ENCODE assay signal across 29 cellular contexts in genomic region chr6:168027521-168027920, GRCh38. TPM values are rescaled to one million over a fixed set of nuclear protein-coding genes. Genes with fewer than 3 reads are reported as not detected.
"Had no signal": no experiment of that assay in that cellular context is flagged by ENCODE, and none has a peak within 500 bp of the region (broad histone marks: within the 10 kb centered on the region; RNA-seq: fewer than 3 reads in every experiment).

No MANE protein-coding gene starts in this region.

- H3K4me1 Mint-ChIP-seq: naive thymus-derived CD8-positive, alpha-beta T cell; stimulated activated naive B cell treated with anti-CD40 and anti-IgM and Interleukin-4, amounts not matched to agents 10 μg/mL and 1 μg/mL and 100 μg/mL, for 72 hours had no signal

- H3K36me3 ChIP-seq: cardiac muscle cell, gastroesophageal sphincter, heart left ventricle, pancreas, prostate gland, sigmoid colon, thoracic aorta, tibial nerve, upper lobe of left lung had no signal

- H3K9me3 ChIP-seq: gastroesophageal sphincter, heart left ventricle, pancreas, prostate gland, sigmoid colon, thoracic aorta, tibial nerve, upper lobe of left lung had no signal

- H3K27me3 ChIP-seq: cardiac muscle cell, heart left ventricle, pancreas, tibial nerve, upper lobe of left lung had no signal

- H3K36me3 Mint-ChIP-seq: naive thymus-derived CD8-positive, alpha-beta T cell; stimulated activated naive B cell treated with anti-CD40 and anti-IgM and Interleukin-4, amounts not matched to agents 10 μg/mL and 1 μg/mL and 100 μg/mL, for 72 hours had no signal

- H3K4me3 Mint-ChIP-seq: naive thymus-derived CD8-positive, alpha-beta T cell; nephron progenitor cell; stimulated activated naive B cell treated with anti-CD40 and anti-IgM and Interleukin-4, amounts not matched to agents 10 μg/mL and 1 μg/mL and 100 μg/mL, for 72 hours; stimulated activated naive CD8-positive, alpha-beta T cell treated with anti-CD3 and anti-CD28 coated beads, Interleukin-15, Interleukin-2, amounts not matched to agents 100 ng/mL and 50 ng/mL, for 24 hours had no signal

- H3K9me3 Mint-ChIP-seq: nephron progenitor cell; stimulated activated naive CD8-positive, alpha-beta T cell treated with anti-CD3 and anti-CD28 coated beads, Interleukin-15, Interleukin-2, amounts not matched to agents 100 ng/mL and 50 ng/mL, for 24 hours had no signal

- H3K27ac ChIP-seq: cardiac muscle cell, foreskin keratinocyte, gastroesophageal sphincter, heart left ventricle, pancreas, prostate gland, sigmoid colon, thoracic aorta, tibial nerve, upper lobe of left lung had no signal

- H3K4me3 ChIP-seq: cardiac muscle cell, gastroesophageal sphincter, heart left ventricle, pancreas, prostate gland, sigmoid colon, thoracic aorta, tibial nerve, upper lobe of left lung had no signal

- H3K4me1 ChIP-seq: foreskin keratinocyte, gastroesophageal sphincter, pancreas, prostate gland, sigmoid colon had no signal

- H3K27ac Mint-ChIP-seq: naive thymus-derived CD8-positive, alpha-beta T cell; nephron progenitor cell; stimulated activated naive B cell treated with anti-CD40 and anti-IgM and Interleukin-4, amounts not matched to agents 10 μg/mL and 1 μg/mL and 100 μg/mL, for 72 hours; stimulated activated naive CD8-positive, alpha-beta T cell treated with anti-CD3 and anti-CD28 coated beads, Interleukin-15, Interleukin-2, amounts not matched to agents 100 ng/mL and 50 ng/mL, for 24 hours had no signal

- ATAC-seq: foreskin keratinocyte; gastroesophageal sphincter; heart left ventricle; left colon; naive thymus-derived CD8-positive, alpha-beta T cell; pancreas; right cardiac atrium; stimulated activated naive B cell treated with anti-CD40 and anti-IgM and Interleukin-4, amounts not matched to agents 10 μg/mL and 1 μg/mL and 100 μg/mL, for 72 hours had no signal

- DNase-seq: cortex of kidney; effector CD4-positive, alpha-beta T cell; foreskin keratinocyte; hippocampal formation; kidney glomerular epithelial cell; left colon; mesendoderm; naive thymus-derived CD8-positive, alpha-beta T cell; nephron progenitor cell; occipital lobe; right cardiac atrium; sigmoid colon; stimulated activated CD4-positive, alpha-beta T cell treated with anti-CD3 and anti-CD28 coated beads, Interleukin-4, amount 100 ng/mL, for 4 hours; stimulated activated naive B cell treated with anti-CD40 and anti-IgM and Interleukin-4, amounts not matched to agents 10 μg/mL and 1 μg/mL and 100 μg/mL, for 72 hours; upper lobe of left lung had no signal

RNA-seq across cellular contexts. Expression of gene KIF25, which starts 30.1 kb away (rescaled TPM):
- total RNA-seq: foreskin keratinocyte; liver; lung microvascular endothelial cell; myocyte; naive thymus-derived CD8-positive, alpha-beta T cell; occipital lobe; skeletal muscle tissue; thoracic aorta; tibial nerve had no signal
- polyA plus RNA-seq: fibroblast of lung; foreskin keratinocyte; naive thymus-derived CD8-positive, alpha-beta T cell had no signal

RNA-seq across cellular contexts. Expression of gene FRMD1, which starts 51.5 kb away (rescaled TPM):
- total RNA-seq: dermis microvascular lymphatic vessel endothelial cell; fibroblast of lung; foreskin keratinocyte; lung microvascular endothelial cell; myocyte; naive thymus-derived CD8-positive, alpha-beta T cell; occipital lobe; pancreas; skeletal muscle tissue; thoracic aorta; upper lobe of left lung had no signal
- polyA plus RNA-seq: cardiac muscle cell; fibroblast of lung; foreskin keratinocyte; naive thymus-derived CD8-positive, alpha-beta T cell had no signal
